ENCODE assay signal across 22 cellular contexts in genomic region chr12:25686351-25686750, GRCh38.
"Had no signal": no experiment of that assay in that cellular context is flagged by ENCODE, and none has a peak within 500 bp of the region (broad histone marks: within the 10 kb centered on the region; RNA-seq: fewer than 3 reads in every experiment).

No MANE protein-coding gene starts in this region.

- H3K27ac ChIP-seq: colonic mucosa, epithelial cell of prostate, esophagus squamous epithelium, gastrocnemius medialis, heart right ventricle, left lung, lower lobe of right lung had no signal

- ATAC-seq: effector memory CD8-positive, alpha-beta T cell; esophagus mucosa; gastrocnemius medialis; heart right ventricle; left lung; left ventricle myocardium superior; lower lobe of right lung had no signal

- H3K27ac Mint-ChIP-seq: dendritic cell treated with granulocyte-macrophage colony-stimulating factor and Interleukin-4, amounts not matched to agents 40 ng/mL and 50 ng/mL, for 4 days; effector memory CD8-positive, alpha-beta T cell; endodermal cell had no signal

- H3K27me3 ChIP-seq: colonic mucosa, esophagus squamous epithelium, gastrocnemius medialis, heart right ventricle, left lung had no signal

- H3K4me3 Mint-ChIP-seq: dendritic cell treated with granulocyte-macrophage colony-stimulating factor and Interleukin-4, amounts not matched to agents 40 ng/mL and 50 ng/mL, for 4 days; effector memory CD8-positive, alpha-beta T cell; endodermal cell had no signal

- H3K36me3 ChIP-seq: colonic mucosa, esophagus squamous epithelium, gastrocnemius medialis, heart right ventricle, left lung, lower lobe of right lung had no signal

- H3K4me3 ChIP-seq: colonic mucosa, esophagus squamous epithelium, gastrocnemius medialis, heart right ventricle, left lung, lower lobe of right lung had no signal

- H3K9me3 ChIP-seq: colonic mucosa, esophagus squamous epithelium, gastrocnemius medialis, lower lobe of right lung had no signal

- DNase-seq: colonic mucosa; cortex of kidney; effector CD8-positive, alpha-beta T cell; effector memory CD8-positive, alpha-beta T cell; endodermal cell; erythroblast; esophagus squamous epithelium; foreskin fibroblast; gastrocnemius medialis; glutamatergic neuron; head of caudate nucleus; heart right ventricle; hippocampal formation; kidney glomerular epithelial cell; left ventricle myocardium superior; lower lobe of right lung; mesendoderm; midbrain had no signal

- H3K4me1 ChIP-seq: colonic mucosa, esophagus squamous epithelium, gastrocnemius medialis, left lung, lower lobe of right lung had no signal
